In the genomic region with DNA sequence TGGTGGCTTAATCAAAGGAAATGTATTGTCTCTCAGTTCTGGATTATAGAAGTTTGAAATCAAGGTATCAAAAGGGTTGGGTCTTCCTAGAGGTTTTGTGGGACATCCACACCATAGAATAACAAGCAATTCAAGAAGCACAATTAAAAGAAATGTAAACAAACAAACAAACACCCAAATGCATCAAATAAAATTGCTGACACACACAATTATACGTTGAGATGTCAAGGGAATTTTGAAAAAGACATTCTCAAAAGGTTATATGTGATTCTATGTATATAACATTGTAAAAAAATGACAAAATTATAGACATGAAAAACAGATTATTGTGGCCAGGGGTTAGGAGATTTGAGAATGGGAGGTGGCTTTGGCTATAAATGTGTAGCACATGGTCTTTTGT, we compare ENCODE assay signal across 9 cellular contexts.
"Had no signal": no experiment of that assay in that cellular context is flagged by ENCODE, and none has a peak within 500 bp of the region (broad histone marks: within the 10 kb centered on the region; RNA-seq: fewer than 3 reads in every experiment).

No MANE protein-coding gene starts in this region.

- H3K4me3 ChIP-seq: GM23248, HAP-1 had no signal

- H3K27me3 Mint-ChIP-seq: IgD-negative memory B cell had no signal

- H3K9me3 ChIP-seq: HAP-1 had no signal

- H3K9me3 Mint-ChIP-seq: HFFc6 had no signal

- H3K4me3 Mint-ChIP-seq: HFFc6, IgD-negative memory B cell had no signal

- H3K9ac ChIP-seq: GM23248 had no signal

- H2AFZ ChIP-seq: GM23248 had no signal

- DNase-seq: GM23248, GOT3, H7, HFFc6, KG1 had no signal

- H3K4me1 Mint-ChIP-seq: IgD-negative memory B cell had no signal

- H3K4me1 ChIP-seq: HAP-1 had no signal

- H3K36me3 ChIP-seq: HAP-1 had no signal

- ATAC-seq: HCT116 had no signal

- H3K27ac Mint-ChIP-seq: HFFc6, IgD-negative memory B cell had no signal

- H3K36me3 Mint-ChIP-seq: IgD-negative memory B cell had no signal

- H3K27ac ChIP-seq: GM23248, HL-60 had no signal
